1 cellular context compared by ENCODE assay signal in the genomic region with DNA sequence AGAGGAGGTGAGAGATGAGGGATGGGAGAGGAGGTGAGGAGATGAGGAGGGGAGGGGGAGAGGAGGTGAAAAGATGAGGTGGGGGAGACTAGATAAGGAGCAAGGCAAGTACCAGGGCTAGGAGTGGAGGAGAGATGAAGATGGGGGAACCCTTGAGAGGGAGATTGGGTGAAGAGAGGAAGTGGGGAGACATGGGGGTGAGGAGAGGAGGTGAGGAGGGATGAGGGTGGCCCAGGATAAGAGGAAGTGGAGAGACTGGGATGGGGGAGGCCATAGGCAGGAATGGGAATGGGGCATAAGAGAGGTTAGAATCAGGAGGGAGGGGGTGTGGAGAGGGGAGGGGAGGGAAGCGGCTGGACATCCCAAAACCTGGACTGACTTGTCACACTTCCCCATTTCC.
TF ChIP-seq lines count a peak whose summit lies in the region.

No MANE protein-coding gene starts in this region.

TF ChIP-seq in A549, 52 proteins besides CTCF, POLR2A, EP300 and RAD21:
- TF ChIP-seq ZC3H11A (IDR thresholded peaks at IDR 0.05): no peak
- no peak for TF ChIP-seq ZNF302 (CRISPR knock-in tag; IDR thresholded peaks at IDR 0.05)
- TF ChIP-seq BHLHE40 (IDR thresholded peaks at IDR 0.05; ENCODE audit: low read depth, low read length): no peak
- TF ChIP-seq MAZ (IDR thresholded peaks at IDR 0.05; ENCODE audit: borderline replicate concordance, low read depth, low read length): no peak
- no peak for TF ChIP-seq SREBF2 (IDR thresholded peaks at IDR 0.05)
- TF ChIP-seq, protein P1, sequence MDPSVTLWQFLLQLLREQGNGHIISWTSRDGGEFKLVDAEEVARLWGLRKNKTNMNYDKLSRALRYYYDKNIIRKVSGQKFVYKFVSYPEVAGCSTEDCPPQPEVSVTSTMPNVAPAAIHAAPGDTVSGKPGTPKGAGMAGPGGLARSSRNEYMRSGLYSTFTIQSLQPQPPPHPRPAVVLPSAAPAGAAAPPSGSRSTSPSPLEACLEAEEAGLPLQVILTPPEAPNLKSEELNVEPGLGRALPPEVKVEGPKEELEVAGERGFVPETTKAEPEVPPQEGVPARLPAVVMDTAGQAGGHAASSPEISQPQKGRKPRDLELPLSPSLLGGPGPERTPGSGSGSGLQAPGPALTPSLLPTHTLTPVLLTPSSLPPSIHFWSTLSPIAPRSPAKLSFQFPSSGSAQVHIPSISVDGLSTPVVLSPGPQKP (IDR thresholded peaks at IDR 0.05; ENCODE audit: low read depth, low read length): no peak
- no peak for TF ChIP-seq PHF8 (IDR thresholded peaks at IDR 0.05; ENCODE audit: borderline replicate concordance, low read depth)
- TF ChIP-seq ZSCAN20 (CRISPR knock-in tag; IDR thresholded peaks at IDR 0.05): no peak
- TF ChIP-seq, protein P2, sequence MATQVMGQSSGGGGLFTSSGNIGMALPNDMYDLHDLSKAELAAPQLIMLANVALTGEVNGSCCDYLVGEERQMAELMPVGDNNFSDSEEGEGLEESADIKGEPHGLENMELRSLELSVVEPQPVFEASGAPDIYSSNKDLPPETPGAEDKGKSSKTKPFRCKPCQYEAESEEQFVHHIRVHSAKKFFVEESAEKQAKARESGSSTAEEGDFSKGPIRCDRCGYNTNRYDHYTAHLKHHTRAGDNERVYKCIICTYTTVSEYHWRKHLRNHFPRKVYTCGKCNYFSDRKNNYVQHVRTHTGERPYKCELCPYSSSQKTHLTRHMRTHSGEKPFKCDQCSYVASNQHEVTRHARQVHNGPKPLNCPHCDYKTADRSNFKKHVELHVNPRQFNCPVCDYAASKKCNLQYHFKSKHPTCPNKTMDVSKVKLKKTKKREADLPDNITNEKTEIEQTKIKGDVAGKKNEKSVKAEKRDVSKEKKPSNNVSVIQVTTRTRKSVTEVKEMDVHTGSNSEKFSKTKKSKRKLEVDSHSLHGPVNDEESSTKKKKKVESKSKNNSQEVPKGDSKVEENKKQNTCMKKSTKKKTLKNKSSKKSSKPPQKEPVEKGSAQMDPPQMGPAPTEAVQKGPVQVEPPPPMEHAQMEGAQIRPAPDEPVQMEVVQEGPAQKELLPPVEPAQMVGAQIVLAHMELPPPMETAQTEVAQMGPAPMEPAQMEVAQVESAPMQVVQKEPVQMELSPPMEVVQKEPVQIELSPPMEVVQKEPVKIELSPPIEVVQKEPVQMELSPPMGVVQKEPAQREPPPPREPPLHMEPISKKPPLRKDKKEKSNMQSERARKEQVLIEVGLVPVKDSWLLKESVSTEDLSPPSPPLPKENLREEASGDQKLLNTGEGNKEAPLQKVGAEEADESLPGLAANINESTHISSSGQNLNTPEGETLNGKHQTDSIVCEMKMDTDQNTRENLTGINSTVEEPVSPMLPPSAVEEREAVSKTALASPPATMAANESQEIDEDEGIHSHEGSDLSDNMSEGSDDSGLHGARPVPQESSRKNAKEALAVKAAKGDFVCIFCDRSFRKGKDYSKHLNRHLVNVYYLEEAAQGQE (IDR thresholded peaks at IDR 0.05): no peak
- TF ChIP-seq, protein P3, sequence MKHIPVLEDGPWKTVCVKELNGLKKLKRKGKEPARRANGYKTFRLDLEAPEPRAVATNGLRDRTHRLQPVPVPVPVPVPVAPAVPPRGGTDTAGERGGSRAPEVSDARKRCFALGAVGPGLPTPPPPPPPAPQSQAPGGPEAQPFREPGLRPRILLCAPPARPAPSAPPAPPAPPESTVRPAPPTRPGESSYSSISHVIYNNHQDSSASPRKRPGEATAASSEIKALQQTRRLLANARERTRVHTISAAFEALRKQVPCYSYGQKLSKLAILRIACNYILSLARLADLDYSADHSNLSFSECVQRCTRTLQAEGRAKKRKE (CRISPR knock-in tag; IDR thresholded peaks at IDR 0.05; ENCODE audit: low read depth): no peak
- no peak for TF ChIP-seq NR3C1 (IDR thresholded peaks at IDR 0.05)
- no peak for TF ChIP-seq EHMT2 (IDR thresholded peaks at IDR 0.05; ENCODE audit: low read depth)
- TF ChIP-seq GATA3 (IDR thresholded peaks at IDR 0.05; ENCODE audit: borderline replicate concordance): no peak
- no peak for TF ChIP-seq JUN (IDR thresholded peaks at IDR 0.05)
- TF ChIP-seq, protein P4, sequence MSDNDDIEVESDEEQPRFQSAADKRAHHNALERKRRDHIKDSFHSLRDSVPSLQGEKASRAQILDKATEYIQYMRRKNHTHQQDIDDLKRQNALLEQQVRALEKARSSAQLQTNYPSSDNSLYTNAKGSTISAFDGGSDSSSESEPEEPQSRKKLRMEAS (IDR thresholded peaks at IDR 0.05): no peak
- TF ChIP-seq FOSB (CRISPR knock-in tag; IDR thresholded peaks at IDR 0.05): no peak
